ENCODE assay signal across 1 cellular context in the genomic region with DNA sequence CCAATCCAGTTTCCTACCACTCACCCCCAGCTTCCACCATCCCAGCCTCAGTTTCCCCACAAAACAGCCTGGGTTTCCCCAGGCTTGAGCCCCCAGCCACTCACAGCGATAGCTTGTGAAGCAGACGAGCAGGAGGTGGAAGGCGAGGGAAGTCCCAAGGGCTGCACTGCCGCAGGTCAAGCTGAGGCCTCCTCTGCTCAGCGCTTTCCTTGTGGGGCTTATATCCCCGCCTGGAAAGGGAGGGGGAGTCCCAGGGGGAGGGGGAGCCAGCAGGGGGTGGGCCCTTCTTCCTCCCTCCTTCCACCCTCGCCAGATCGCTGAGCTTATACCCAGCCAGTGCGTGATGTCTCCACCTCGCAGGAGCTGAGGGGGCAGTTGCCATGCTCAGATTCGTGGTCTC.
TF ChIP-seq lines count a peak whose summit lies in the region.

A gene (minus strand): TSS at position 195 of the 400 bp plus-strand sequence. CDS start 457 bp downstream, outside the sequence.

TF ChIP-seq in GM23338, 12 proteins besides CTCF, POLR2A, EP300 and RAD21 (continued from another document):
- TF ChIP-seq, protein P1, sequence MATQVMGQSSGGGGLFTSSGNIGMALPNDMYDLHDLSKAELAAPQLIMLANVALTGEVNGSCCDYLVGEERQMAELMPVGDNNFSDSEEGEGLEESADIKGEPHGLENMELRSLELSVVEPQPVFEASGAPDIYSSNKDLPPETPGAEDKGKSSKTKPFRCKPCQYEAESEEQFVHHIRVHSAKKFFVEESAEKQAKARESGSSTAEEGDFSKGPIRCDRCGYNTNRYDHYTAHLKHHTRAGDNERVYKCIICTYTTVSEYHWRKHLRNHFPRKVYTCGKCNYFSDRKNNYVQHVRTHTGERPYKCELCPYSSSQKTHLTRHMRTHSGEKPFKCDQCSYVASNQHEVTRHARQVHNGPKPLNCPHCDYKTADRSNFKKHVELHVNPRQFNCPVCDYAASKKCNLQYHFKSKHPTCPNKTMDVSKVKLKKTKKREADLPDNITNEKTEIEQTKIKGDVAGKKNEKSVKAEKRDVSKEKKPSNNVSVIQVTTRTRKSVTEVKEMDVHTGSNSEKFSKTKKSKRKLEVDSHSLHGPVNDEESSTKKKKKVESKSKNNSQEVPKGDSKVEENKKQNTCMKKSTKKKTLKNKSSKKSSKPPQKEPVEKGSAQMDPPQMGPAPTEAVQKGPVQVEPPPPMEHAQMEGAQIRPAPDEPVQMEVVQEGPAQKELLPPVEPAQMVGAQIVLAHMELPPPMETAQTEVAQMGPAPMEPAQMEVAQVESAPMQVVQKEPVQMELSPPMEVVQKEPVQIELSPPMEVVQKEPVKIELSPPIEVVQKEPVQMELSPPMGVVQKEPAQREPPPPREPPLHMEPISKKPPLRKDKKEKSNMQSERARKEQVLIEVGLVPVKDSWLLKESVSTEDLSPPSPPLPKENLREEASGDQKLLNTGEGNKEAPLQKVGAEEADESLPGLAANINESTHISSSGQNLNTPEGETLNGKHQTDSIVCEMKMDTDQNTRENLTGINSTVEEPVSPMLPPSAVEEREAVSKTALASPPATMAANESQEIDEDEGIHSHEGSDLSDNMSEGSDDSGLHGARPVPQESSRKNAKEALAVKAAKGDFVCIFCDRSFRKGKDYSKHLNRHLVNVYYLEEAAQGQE (IDR thresholded peaks at IDR 0.05; ENCODE audit: unreplicated experiment): no peak
- TF ChIP-seq, protein P2, sequence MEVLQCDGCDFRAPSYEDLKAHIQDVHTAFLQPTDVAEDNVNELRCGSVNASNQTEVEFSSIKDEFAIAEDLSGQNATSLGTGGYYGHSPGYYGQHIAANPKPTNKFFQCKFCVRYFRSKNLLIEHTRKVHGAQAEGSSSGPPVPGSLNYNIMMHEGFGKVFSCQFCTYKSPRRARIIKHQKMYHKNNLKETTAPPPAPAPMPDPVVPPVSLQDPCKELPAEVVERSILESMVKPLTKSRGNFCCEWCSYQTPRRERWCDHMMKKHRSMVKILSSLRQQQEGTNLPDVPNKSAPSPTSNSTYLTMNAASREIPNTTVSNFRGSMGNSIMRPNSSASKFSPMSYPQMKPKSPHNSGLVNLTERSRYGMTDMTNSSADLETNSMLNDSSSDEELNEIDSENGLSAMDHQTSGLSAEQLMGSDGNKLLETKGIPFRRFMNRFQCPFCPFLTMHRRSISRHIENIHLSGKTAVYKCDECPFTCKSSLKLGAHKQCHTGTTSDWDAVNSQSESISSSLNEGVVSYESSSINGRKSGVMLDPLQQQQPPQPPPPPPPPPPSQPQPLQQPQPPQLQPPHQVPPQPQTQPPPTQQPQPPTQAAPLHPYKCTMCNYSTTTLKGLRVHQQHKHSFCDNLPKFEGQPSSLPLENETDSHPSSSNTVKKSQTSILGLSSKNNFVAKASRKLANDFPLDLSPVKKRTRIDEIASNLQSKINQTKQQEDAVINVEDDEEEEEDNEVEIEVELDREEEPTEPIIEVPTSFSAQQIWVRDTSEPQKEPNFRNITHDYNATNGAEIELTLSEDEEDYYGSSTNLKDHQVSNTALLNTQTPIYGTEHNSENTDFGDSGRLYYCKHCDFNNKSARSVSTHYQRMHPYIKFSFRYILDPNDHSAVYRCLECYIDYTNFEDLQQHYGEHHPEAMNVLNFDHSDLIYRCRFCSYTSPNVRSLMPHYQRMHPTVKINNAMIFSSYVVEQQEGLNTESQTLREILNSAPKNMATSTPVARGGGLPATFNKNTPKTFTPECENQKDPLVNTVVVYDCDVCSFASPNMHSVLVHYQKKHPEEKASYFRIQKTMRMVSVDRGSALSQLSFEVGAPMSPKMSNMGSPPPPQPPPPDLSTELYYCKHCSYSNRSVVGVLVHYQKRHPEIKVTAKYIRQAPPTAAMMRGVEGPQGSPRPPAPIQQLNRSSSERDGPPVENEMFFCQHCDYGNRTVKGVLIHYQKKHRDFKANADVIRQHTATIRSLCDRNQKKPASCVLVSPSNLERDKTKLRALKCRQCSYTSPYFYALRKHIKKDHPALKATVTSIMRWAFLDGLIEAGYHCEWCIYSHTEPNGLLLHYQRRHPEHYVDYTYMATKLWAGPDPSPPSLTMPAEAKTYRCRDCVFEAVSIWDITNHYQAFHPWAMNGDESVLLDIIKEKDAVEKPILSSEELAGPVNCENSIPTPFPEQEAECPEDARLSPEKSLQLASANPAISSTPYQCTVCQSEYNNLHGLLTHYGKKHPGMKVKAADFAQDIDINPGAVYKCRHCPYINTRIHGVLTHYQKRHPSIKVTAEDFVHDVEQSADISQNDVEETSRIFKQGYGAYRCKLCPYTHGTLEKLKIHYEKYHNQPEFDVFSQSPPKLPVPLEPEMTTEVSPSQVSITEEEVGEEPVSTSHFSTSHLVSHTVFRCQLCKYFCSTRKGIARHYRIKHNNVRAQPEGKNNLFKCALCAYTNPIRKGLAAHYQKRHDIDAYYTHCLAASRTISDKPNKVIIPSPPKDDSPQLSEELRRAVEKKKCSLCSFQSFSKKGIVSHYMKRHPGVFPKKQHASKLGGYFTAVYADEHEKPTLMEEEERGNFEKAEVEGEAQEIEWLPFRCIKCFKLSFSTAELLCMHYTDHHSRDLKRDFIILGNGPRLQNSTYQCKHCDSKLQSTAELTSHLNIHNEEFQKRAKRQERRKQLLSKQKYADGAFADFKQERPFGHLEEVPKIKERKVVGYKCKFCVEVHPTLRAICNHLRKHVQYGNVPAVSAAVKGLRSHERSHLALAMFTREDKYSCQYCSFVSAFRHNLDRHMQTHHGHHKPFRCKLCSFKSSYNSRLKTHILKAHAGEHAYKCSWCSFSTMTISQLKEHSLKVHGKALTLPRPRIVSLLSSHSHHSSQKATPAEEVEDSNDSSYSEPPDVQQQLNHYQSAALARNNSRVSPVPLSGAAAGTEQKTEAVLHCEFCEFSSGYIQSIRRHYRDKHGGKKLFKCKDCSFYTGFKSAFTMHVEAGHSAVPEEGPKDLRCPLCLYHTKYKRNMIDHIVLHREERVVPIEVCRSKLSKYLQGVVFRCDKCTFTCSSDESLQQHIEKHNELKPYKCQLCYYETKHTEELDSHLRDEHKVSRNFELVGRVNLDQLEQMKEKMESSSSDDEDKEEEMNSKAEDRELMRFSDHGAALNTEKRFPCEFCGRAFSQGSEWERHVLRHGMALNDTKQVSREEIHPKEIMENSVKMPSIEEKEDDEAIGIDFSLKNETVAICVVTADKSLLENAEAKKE (CRISPR knock-in tag; IDR thresholded peaks at IDR 0.05): no peak
- TF ChIP-seq ZNF114 (CRISPR knock-in tag; IDR thresholded peaks at IDR 0.05) (no peak), POLR2AphosphoS5 (IDR thresholded peaks at IDR 0.05; ENCODE audit: low read depth) (no peak), JUNB (IDR thresholded peaks at IDR 0.05; ENCODE audit: unreplicated experiment) (no peak), EZH2phosphoT487 (IDR thresholded peaks at IDR 0.05; ENCODE audit: unreplicated experiment) (no peak), EZH2 (IDR thresholded peaks at IDR 0.05; ENCODE audit: low read depth, unreplicated experiment) (no peak)
